In genomic region chr22:25405854-25406509, GRCh38 we compare ENCODE assay signal across 8 cellular contexts.
DNase-seq lines count a peak whose midpoint lies in the region; ATAC-seq and TF ChIP-seq lines count a peak whose summit lies in the region.

No MANE protein-coding gene starts in this region.

- DNase-seq in activated CD8-positive, alpha-beta T cell treated with anti-CD3 and anti-CD28 coated beads, Interleukin-2, amount 10 ng/mL, durations not matched to agents 7 days and 5 days = no peak
- DNase-seq in spleen = no peak
- DNase-seq in glomerular visceral epithelial cell (ENCODE audit: extremely low spot score) = no peak

- 66 to 73% (median 69%) methylated on average over 19 of the region's 19 CpGs for WGBS in spleen, 5 donors

- ATAC-seq in activated CD8-positive, alpha-beta T cell treated with anti-CD3 and anti-CD28 coated beads, Interleukin-2, amount 10 ng/mL, durations not matched to agents 7 days and 5 days = no peak
- ATAC-seq in GM19452 (IDR thresholded peaks at IDR 0.05; ENCODE audit: unreplicated experiment) = no peak
- no peak for ATAC-seq in HG03175 (IDR thresholded peaks at IDR 0.05; ENCODE audit: unreplicated experiment)
- no peak for ATAC-seq in HG02938 (IDR thresholded peaks at IDR 0.05; ENCODE audit: unreplicated experiment)

- peak overlapping the region; percentile 65 for H3K27ac Mint-ChIP-seq in activated CD8-positive, alpha-beta T cell treated with anti-CD3 and anti-CD28 coated beads, Interleukin-2, amount 10 ng/mL, durations not matched to agents 7 days and 5 days

- TF ChIP-seq CTCF in HEK293 (tag by site-specific recombination; IDR thresholded peaks at IDR 0.05) (no peak), spleen (IDR thresholded peaks at IDR 0.05 in 8 of 11, conservative IDR thresholded peaks at IDR 0.05 in 3 of 11) (no peak)

- peak overlapping the region; percentile 75; the same call in 1 of the 2 replicates for H3K27ac ChIP-seq in HEK293 (ENCODE audit: extremely low read depth, low read depth, low read length)
- H3K27ac ChIP-seq in iPS-18a (ENCODE audit: low read length) = no peak overlapping the region
- peak overlapping the region; percentile 66 to 91 (median 89) for H3K27ac ChIP-seq in spleen

- no peak overlapping the region for H3K9ac ChIP-seq in iPS-18a (ENCODE audit: low read length)

- POLR2A ChIA-PET in HEK293 (lab: Yijun Ruan, JAX) = no interaction called here
- POLR2A ChIA-PET in activated CD8-positive, alpha-beta T cell treated with anti-CD3 and anti-CD28 coated beads, Interleukin-2, amount 10 ng/mL, durations not matched to agents 7 days and 5 days (lab: Charles Lee) = interaction anchor here (0.6 kb wide), 1 partner anchor 13 kb away, joined by 4 read pairs; no protein-coding TSS in a partner anchor

- H3K9me3 ChIP-seq in HEK293 (ENCODE audit: control insufficient read depth, insufficient read depth, low read depth, low read length) (no peaks in the 10 kb centered on the region), iPS-18a (ENCODE audit: control insufficient read depth, low read depth, low read length) (no peaks in the 10 kb centered on the region), spleen (no peaks in the 10 kb centered on the region)

- H3K27me3 ChIP-seq in iPS-18a (ENCODE audit: control insufficient read depth, insufficient read depth, low read length) (peaks cover 18% of the 10 kb centered on the region), spleen (replicated peaks in 1 of 7) (peaks cover 0 to 3% (median 0%) of the 10 kb centered on the region in 7 donors)

- peaks cover 2% of the 10 kb centered on the region for H3K36me3 Mint-ChIP-seq in activated CD8-positive, alpha-beta T cell treated with anti-CD3 and anti-CD28 coated beads, Interleukin-2, amount 10 ng/mL, durations not matched to agents 7 days and 5 days (ENCODE audit: low read depth)

- intact Hi-C loops in spleen (cut with DNase I; ENCODE audit: low total_unique reads) = no loop called here

- H3K4me1 ChIP-seq in HEK293 (ENCODE audit: control insufficient read depth, insufficient read depth, low read length) (peaks cover 6% of the 10 kb centered on the region), iPS-18a (ENCODE audit: control insufficient read depth, low read depth, low read length) (peaks cover 11% of the 10 kb centered on the region), spleen (peaks cover 25 to 55% (median 48%) of the 10 kb centered on the region in 6 donors)

- peak overlapping the region; percentile 69 for H3K4me3 ChIP-seq in HEK293 (ENCODE audit: low read depth, low read length)
- H3K4me3 ChIP-seq in iPS-18a (ENCODE audit: low read length) = peak overlapping the region; percentile 25
- peak overlapping the region in 6 of 8 donors; percentile 65 to 97 (median 94) for H3K4me3 ChIP-seq in spleen

- peak overlapping the region; percentile 64 for H3K4me3 Mint-ChIP-seq in activated CD8-positive, alpha-beta T cell treated with anti-CD3 and anti-CD28 coated beads, Interleukin-2, amount 10 ng/mL, durations not matched to agents 7 days and 5 days

- no peaks in the 10 kb centered on the region for H3K27me3 Mint-ChIP-seq in activated CD8-positive, alpha-beta T cell treated with anti-CD3 and anti-CD28 coated beads, Interleukin-2, amount 10 ng/mL, durations not matched to agents 7 days and 5 days (ENCODE audit: low read depth)

- CTCF ChIA-PET in HEK293 (lab: Yijun Ruan, JAX) = interaction anchor here (0.6 kb wide), 1 partner anchor 170 kb away, joined by 4 read pairs; no protein-coding TSS in a partner anchor
- CTCF ChIA-PET in activated CD8-positive, alpha-beta T cell treated with anti-CD3 and anti-CD28 coated beads, Interleukin-2, amount 10 ng/mL, durations not matched to agents 7 days and 5 days (lab: Charles Lee) = interaction anchor here (1.2 kb wide), 1 partner anchor 41 kb away, joined by 3 read pairs; no protein-coding TSS in a partner anchor

- H3K36me3 ChIP-seq in HEK293 (ENCODE audit: control insufficient read depth in 2 of 2, insufficient read depth in 1 of 2, low read length in 2 of 2) (no peaks in the 10 kb centered on the region), iPS-18a (ENCODE audit: control insufficient read depth, low read depth, low read length) (no peaks in the 10 kb centered on the region), spleen (no peaks in the 10 kb centered on the region)

- peaks cover 42% of the 10 kb centered on the region for H3K4me1 Mint-ChIP-seq in activated CD8-positive, alpha-beta T cell treated with anti-CD3 and anti-CD28 coated beads, Interleukin-2, amount 10 ng/mL, durations not matched to agents 7 days and 5 days (ENCODE audit: low read depth)

- no peak for TF ChIP-seq POLR2A in spleen (IDR thresholded peaks at IDR 0.05)

- no peaks in the 10 kb centered on the region for H3K9me3 Mint-ChIP-seq in activated CD8-positive, alpha-beta T cell treated with anti-CD3 and anti-CD28 coated beads, Interleukin-2, amount 10 ng/mL, durations not matched to agents 7 days and 5 days (ENCODE audit: insufficient read depth)

TF ChIP-seq in HEK293, 187 proteins besides CTCF, POLR2A, EP300 and RAD21 (continues in another document):
- no peak for TF ChIP-seq ZFP3 (tag by site-specific recombination; IDR thresholded peaks at IDR 0.05; ENCODE audit: low read depth)
- TF ChIP-seq ZBTB21 (tag by site-specific recombination; IDR thresholded peaks at IDR 0.05) = no peak
- TF ChIP-seq ZNF692 (tag by site-specific recombination; IDR thresholded peaks at IDR 0.05) = no peak
- TF ChIP-seq ZNF394 (tag by site-specific recombination; IDR thresholded peaks at IDR 0.05; ENCODE audit: borderline replicate concordance) = no peak
- TF ChIP-seq HOXC10 (CRISPR knock-in tag; IDR thresholded peaks at IDR 0.05) = no peak
- no peak for TF ChIP-seq ZNF518A (tag by site-specific recombination; conservative IDR thresholded peaks at IDR 0.05; ENCODE audit: low read depth)
- TF ChIP-seq ZNF777 (tag by site-specific recombination; IDR thresholded peaks at IDR 0.05; ENCODE audit: borderline replicate concordance) = no peak
- TF ChIP-seq ZBTB8A (tag by site-specific recombination; IDR thresholded peaks at IDR 0.05) = no peak
- no peak for TF ChIP-seq MZF1 (tag by site-specific recombination; IDR thresholded peaks at IDR 0.05; ENCODE audit: borderline replicate concordance)
- TF ChIP-seq ZNF747 (tag by site-specific recombination; IDR thresholded peaks at IDR 0.05) = no peak
- TF ChIP-seq ZXDB (tag by site-specific recombination; IDR thresholded peaks at IDR 0.05) = no peak
- no peak for TF ChIP-seq ZNF544 (tag by site-specific recombination; IDR thresholded peaks at IDR 0.05)
- TF ChIP-seq ZNF610 (tag by site-specific recombination; IDR thresholded peaks at IDR 0.05; ENCODE audit: borderline replicate concordance) = no peak
- no peak for TF ChIP-seq ZNF24 (tag by site-specific recombination; IDR thresholded peaks at IDR 0.05)
- TF ChIP-seq SALL2 (tag by site-specific recombination; IDR thresholded peaks at IDR 0.05; ENCODE audit: borderline replicate concordance) = no peak

Comparison
In these comparisons a context has a peak if more than half of its experiments do, and no peak if none do; other contexts are left out.
1. H3K4me3 ChIP-seq: peak in every context shown above with its lines; median percentile 94 in spleen; 69 in HEK293; 25 in iPS-18a.